ENCODE assay signal across 12 cellular contexts in the genomic region with DNA sequence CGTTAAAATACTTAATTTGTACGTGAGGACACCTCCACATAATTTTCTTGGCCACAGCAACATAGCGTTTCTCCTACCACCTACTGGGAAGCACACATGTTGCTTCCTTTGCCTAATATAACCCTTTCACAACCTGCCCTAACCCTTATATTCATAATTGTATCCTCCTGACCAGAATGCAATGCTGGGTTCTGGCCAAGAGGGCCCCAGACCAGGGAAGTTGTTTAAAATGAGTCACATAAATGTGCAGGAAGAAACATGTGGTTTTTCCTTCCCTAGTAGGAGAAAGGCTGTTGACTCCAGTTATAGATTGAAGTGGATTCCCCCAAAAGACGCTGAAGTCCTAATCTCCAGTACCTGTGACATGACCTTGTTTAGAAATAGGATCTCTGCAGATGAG.
DNase-seq lines count a peak whose midpoint lies in the region; ATAC-seq lines count a peak whose summit lies in the region.
"Had no signal": no experiment of that assay in that cellular context is flagged by ENCODE, and none has a peak within 500 bp of the region (broad histone marks: within the 10 kb centered on the region; RNA-seq: fewer than 3 reads in every experiment).

No MANE protein-coding gene starts in this region.

- no peak overlapping the region for H3K27ac Mint-ChIP-seq in naive thymus-derived CD4-positive, alpha-beta T cell
- H3K27ac Mint-ChIP-seq: activated B cell treated with CpG ODN at 0.5 μM for 24 hours; activated T-helper 2 cell treated with anti-CD3 and anti-CD28 coated beads, Interferon-gamma antibody, Interleukin-2, Interleukin-4, amounts not matched to agents 10 μg/mL and 5 μg/mL and 100 μg/mL, durations not matched to agents 14 hours and 24 hours and 36 hours had no signal

- 73 to 74% methylated on average over 4 of the region's 4 CpGs for WGBS in GM23248 (ENCODE audit: low coverage in 1 of 2, low lambda C conversion rate in 2 of 2, missing lambda C conversion rate in 2 of 2), 2 experiments

- H3K9me3 ChIP-seq in GM23248 (ENCODE audit: low read depth) (no peaks in the 10 kb centered on the region), HAP-1 (no peaks in the 10 kb centered on the region)
- H3K9me3 ChIP-seq in naive thymus-derived CD4-positive, alpha-beta T cell (ENCODE audit: control insufficient read depth in 2 of 3, low read length in 3 of 3) = no peaks in the 10 kb centered on the region
- H3K9me3 ChIP-seq: colonic mucosa had no signal

- H3K9me2 ChIP-seq in GM23248 (ENCODE audit: insufficient read depth) = no peaks in the 10 kb centered on the region

- no peaks in the 10 kb centered on the region for H4K20me1 ChIP-seq in GM23248 (ENCODE audit: insufficient read depth)

- CTCF ChIA-PET in naive thymus-derived CD4-positive, alpha-beta T cell (lab: Charles Lee) = no interaction called here

- no peak overlapping the region for H3K9ac ChIP-seq in GM23248

- no peaks in the 10 kb centered on the region for H3K36me3 Mint-ChIP-seq in naive thymus-derived CD4-positive, alpha-beta T cell

- in situ Hi-C loops in GM23248 (cut with MboI) (no loop called here), HAP-1 (cut with MboI; ENCODE audit: low sequenced_read_pairs) (no loop called here)

- H3K9me3 Mint-ChIP-seq in naive thymus-derived CD4-positive, alpha-beta T cell = peaks cover 0 to 4% (median 0%) of the 10 kb centered on the region in 11 donors
- H3K9me3 Mint-ChIP-seq: activated B cell treated with CpG ODN at 0.5 μM for 24 hours; activated T-helper 2 cell treated with anti-CD3 and anti-CD28 coated beads, Interferon-gamma antibody, Interleukin-2, Interleukin-4, amounts not matched to agents 10 μg/mL and 5 μg/mL and 100 μg/mL, durations not matched to agents 14 hours and 24 hours and 36 hours had no signal

- H3K4me1 Mint-ChIP-seq in naive thymus-derived CD4-positive, alpha-beta T cell = no peaks in the 10 kb centered on the region
- H3K4me1 Mint-ChIP-seq: activated B cell treated with CpG ODN at 0.5 μM for 24 hours had no signal

- POLR2A ChIA-PET in naive thymus-derived CD4-positive, alpha-beta T cell (lab: Charles Lee) = no interaction called here

- peak overlapping the region; percentile 41; the same call in 1 of the 2 replicates for H2AFZ ChIP-seq in GM23248

- intact Hi-C loops in naive thymus-derived CD4-positive, alpha-beta T cell (cut with micrococcal nuclease) = no loop called here

- H3K4me2 ChIP-seq in GM23248 (ENCODE audit: unreplicated experiment) = peak overlapping the region; percentile 17

- peak; percentile 69 for DNase-seq in GM23248
- DNase-seq in NOMO-1 treated with DMSO at 0.1 percent for 48 hours (lab: John Stamatoyannopoulos, UW; ENCODE audit: unreplicated experiment) = peak; percentile 78
- peak; percentile 70 to 88 for DNase-seq in dermis microvascular lymphatic vessel endothelial cell (ENCODE audit: low read depth in 2 of 2)
- peak; percentile 75 for DNase-seq in renal cortical epithelial cell (ENCODE audit: low read depth)
- no peak for DNase-seq in HAP-1 (ENCODE audit: low spot score in 2 of 2)
- no peak for DNase-seq in naive thymus-derived CD4-positive, alpha-beta T cell
- DNase-seq: activated B cell treated with CpG ODN at 0.5 μM for 24 hours, colonic mucosa, hypothalamus, NCI-H187 had no signal

- no peaks in the 10 kb centered on the region for H3K79me2 ChIP-seq in GM23248 (ENCODE audit: insufficient read depth)

- H3K27me3 ChIP-seq in GM23248 (replicated peaks; ENCODE audit: insufficient read depth) (no peaks in the 10 kb centered on the region), HAP-1 (ENCODE audit: low read depth) (no peaks in the 10 kb centered on the region)
- H3K27me3 ChIP-seq in naive thymus-derived CD4-positive, alpha-beta T cell (ENCODE audit: control insufficient read depth in 2 of 2, insufficient read depth in 2 of 2, low read length in 2 of 2) = no peaks in the 10 kb centered on the region
- H3K27me3 ChIP-seq: colonic mucosa had no signal

- H3K36me3 ChIP-seq in GM23248 (ENCODE audit: low read depth) = no peaks in the 10 kb centered on the region
- H3K36me3 ChIP-seq in HAP-1 (replicated peaks) = no peaks in the 10 kb centered on the region
- H3K36me3 ChIP-seq in naive thymus-derived CD4-positive, alpha-beta T cell (ENCODE audit: control insufficient read depth in 2 of 3, insufficient read depth in 3 of 3, low read length in 3 of 3) = no peaks in the 10 kb centered on the region
- H3K36me3 ChIP-seq: colonic mucosa had no signal

- H3F3A ChIP-seq in GM23248 (ENCODE audit: insufficient read depth) = no peaks in the 10 kb centered on the region

- peaks cover 0 to 7% (median 0%) of the 10 kb centered on the region in 5 donors for H3K27me3 Mint-ChIP-seq in naive thymus-derived CD4-positive, alpha-beta T cell

- H3K4me1 ChIP-seq in GM23248 (ENCODE audit: insufficient read depth) = peaks cover 8% of the 10 kb centered on the region
- H3K4me1 ChIP-seq in HAP-1 = no peaks in the 10 kb centered on the region; the same call in none of the 2 replicates
- no peaks in the 10 kb centered on the region for H3K4me1 ChIP-seq in naive thymus-derived CD4-positive, alpha-beta T cell (ENCODE audit: control insufficient read depth in 2 of 2, insufficient read depth in 2 of 2, low read length in 2 of 2)
- H3K4me1 ChIP-seq: colonic mucosa had no signal

- ATAC-seq in naive thymus-derived CD4-positive, alpha-beta T cell = no peak
- ATAC-seq in HG03196 (IDR thresholded peaks at IDR 0.05; ENCODE audit: unreplicated experiment) = no peak

- no peak overlapping the region for H3K27ac ChIP-seq in GM23248
- no peak overlapping the region for H3K27ac ChIP-seq in naive thymus-derived CD4-positive, alpha-beta T cell (ENCODE audit: low read depth, low read length)
- H3K27ac ChIP-seq: colonic mucosa had no signal

- H3K4me3 ChIP-seq in GM23248 (no peak overlapping the region), HAP-1 (no peak overlapping the region)
- no peak overlapping the region for H3K4me3 ChIP-seq in naive thymus-derived CD4-positive, alpha-beta T cell (ENCODE audit: low read length)
- H3K4me3 ChIP-seq: colonic mucosa had no signal

- H3K4me3 Mint-ChIP-seq in naive thymus-derived CD4-positive, alpha-beta T cell = no peak overlapping the region
- H3K4me3 Mint-ChIP-seq: activated B cell treated with CpG ODN at 0.5 μM for 24 hours had no signal

Comparison
In these comparisons a context has a peak if more than half of its experiments do, and no peak if none do; other contexts are left out.
1. DNase-seq: peak in GM23248 (single experiment), NOMO-1 treated with DMSO at 0.1 percent for 48 hours (single experiment), dermis microvascular lymphatic vessel endothelial cell (2 of 2) and renal cortical epithelial cell (single experiment); none in HAP-1 (0 of 2) and naive thymus-derived CD4-positive, alpha-beta T cell (0 of 9).